In the genomic region with DNA sequence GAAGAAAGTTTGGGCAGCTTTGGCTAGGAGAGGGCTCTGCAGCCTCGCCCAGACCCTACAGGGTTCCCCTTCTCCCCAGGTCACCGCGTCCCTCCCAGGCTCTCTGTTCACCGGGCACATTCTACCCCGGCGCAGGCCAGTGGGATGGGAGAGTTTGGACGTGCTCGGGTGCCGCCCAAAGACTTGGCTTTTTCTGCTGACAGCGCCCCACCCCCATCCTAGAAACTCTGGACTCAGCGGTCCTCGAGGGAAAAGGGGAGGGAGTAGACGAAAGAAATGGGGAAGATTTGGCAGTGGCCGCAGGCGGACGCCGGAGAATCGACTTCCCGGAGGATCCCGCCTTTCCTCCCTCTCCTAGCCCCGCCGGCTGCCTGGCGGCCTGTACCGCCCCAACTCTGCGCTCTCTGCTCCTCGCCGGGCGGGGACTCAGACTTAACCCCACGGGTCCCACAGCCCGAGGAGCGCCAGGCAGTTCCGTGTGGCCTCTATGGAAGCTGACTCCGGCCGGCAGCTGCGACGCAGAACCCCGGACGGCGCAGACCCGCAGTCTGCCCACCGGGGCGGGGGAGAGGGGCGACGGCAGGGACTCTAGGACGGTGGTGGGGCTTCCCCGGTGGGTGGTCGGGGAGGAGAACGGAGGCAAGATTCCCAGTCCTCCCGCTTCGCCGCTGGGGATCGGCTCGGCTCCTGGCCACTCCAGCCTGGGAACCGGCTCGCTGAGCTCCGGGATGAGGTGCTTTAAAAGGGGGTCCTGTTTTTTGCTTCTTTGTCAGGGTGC, we compare ENCODE assay signal across 8 cellular contexts. TPM values are rescaled to one million over a fixed set of nuclear protein-coding genes. Genes with fewer than 3 reads are reported as not detected.
DNase-seq lines count a peak whose midpoint lies in the region; ATAC-seq and TF ChIP-seq lines count a peak whose summit lies in the region.

No MANE protein-coding gene starts in this region.

- no peak overlapping the region for H3K18ac ChIP-seq in IMR-90 (ENCODE audit: low read depth, low read length)

- H4K8ac ChIP-seq in IMR-90 (ENCODE audit: low read depth in 2 of 2, low read length in 2 of 2) = no peak overlapping the region

- no peak overlapping the region for H2BK15ac ChIP-seq in IMR-90 (ENCODE audit: low read depth, low read length)

- no peak overlapping the region for H2BK120ac ChIP-seq in IMR-90 (ENCODE audit: low read depth, low read length)

- CTCF ChIA-PET in IMR-90 (lab: Yijun Ruan, JAX) = no interaction called here

- TF ChIP-seq POLR2A in IMR-90 (IDR thresholded peaks at IDR 0.05; ENCODE audit: low read depth, low read length) (no peak), spleen (IDR thresholded peaks at IDR 0.05) (no peak)

- H3K23ac ChIP-seq in IMR-90 (ENCODE audit: low read depth, low read length) = no peak overlapping the region

- no peak overlapping the region for H3K9ac ChIP-seq in IMR-90 (ENCODE audit: low read depth, low read length)
- H3K9ac ChIP-seq in iPS-18a (ENCODE audit: low read length) = no peak overlapping the region
- H3K9ac ChIP-seq in Karpas-422 (ENCODE audit: low read length) = no peak overlapping the region

- dilution Hi-C loops in IMR-90 (cut with HindIII; ENCODE audit: low sequenced_read_pairs, unreplicated experiment) = no loop called here

- H3K9me3 ChIP-seq in BE2C = peaks cover 3% of the 10 kb centered on the region; the same call in 1 of the 2 replicates
- peaks cover 21% of the 10 kb centered on the region for H3K9me3 ChIP-seq in IMR-90 (ENCODE audit: control insufficient read depth, insufficient read depth, low read length)
- H3K9me3 ChIP-seq in iPS-18a (ENCODE audit: control insufficient read depth, low read depth, low read length) = no peaks in the 10 kb centered on the region
- no peaks in the 10 kb centered on the region for H3K9me3 ChIP-seq in spleen
- no peaks in the 10 kb centered on the region for H3K9me3 ChIP-seq in Karpas-422 (ENCODE audit: low read length)

- peak overlapping the region; percentile 38 for H2AK9ac ChIP-seq in IMR-90 (replicated peaks; ENCODE audit: low read depth, low read length, poor library complexity)

- in situ Hi-C loops in IMR-90 (cut with MboI; ENCODE audit: low sequenced_read_pairs) = no loop called here

- 4% methylated on average over 12 of the region's 56 CpGs; no CpG with 5 or more reads in 1 of the 2 experiments for whole genome bisulfite sequencing in IMR-90 (ENCODE audit: extremely low coverage in 2 of 2, insufficient read length in 1 of 2), 2 experiments
- WGBS in spleen, 5 donors = 3 to 7% (median 4%) methylated on average over 35 to 56 of the region's 56 CpGs

- H3K36me3 ChIP-seq in BE2C (no peaks in the 10 kb centered on the region), IMR-90 (ENCODE audit: control insufficient read depth, insufficient read depth, low read length) (no peaks in the 10 kb centered on the region), iPS-18a (ENCODE audit: control insufficient read depth, low read depth, low read length) (no peaks in the 10 kb centered on the region), spleen (no peaks in the 10 kb centered on the region), Karpas-422 (ENCODE audit: insufficient read depth, low read length) (no peaks in the 10 kb centered on the region)

- intact Hi-C loops in IMR-90 (cut with micrococcal nuclease) (no loop called here), spleen (cut with DNase I; ENCODE audit: low total_unique reads) (no loop called here)

- no peak overlapping the region for H2BK5ac ChIP-seq in IMR-90 (ENCODE audit: low read depth, low read length, poor library complexity, severe bottlenecking)

- H3K9me1 ChIP-seq in IMR-90 (ENCODE audit: insufficient read depth, low read length) = no peaks in the 10 kb centered on the region

- H3K9me2 ChIP-seq in Karpas-422 (replicated peaks; ENCODE audit: insufficient read depth, low read length) = no peaks in the 10 kb centered on the region

- no peak for TF ChIP-seq RAD21 in IMR-90 (IDR thresholded peaks at IDR 0.05; ENCODE audit: low read length)

- H3K27ac ChIP-seq in IMR-90 (ENCODE audit: insufficient read depth, low read length) = no peak overlapping the region
- no peak overlapping the region for H3K27ac ChIP-seq in iPS-18a (ENCODE audit: low read length)
- no peak overlapping the region for H3K27ac ChIP-seq in spleen
- no peak overlapping the region for H3K27ac ChIP-seq in Karpas-422 (ENCODE audit: low read length)

- H4K20me1 ChIP-seq in IMR-90 (ENCODE audit: insufficient read depth, low read length) (no peaks in the 10 kb centered on the region; the same call in 1 of the 2 replicates), Karpas-422 (ENCODE audit: insufficient read depth, low read depth, low read length) (no peaks in the 10 kb centered on the region)

- H2AK5ac ChIP-seq in IMR-90 (ENCODE audit: low read depth, low read length) = no peak overlapping the region

- no peaks in the 10 kb centered on the region for H3K79me1 ChIP-seq in IMR-90 (ENCODE audit: low read depth in 1 of 2, low read length in 2 of 2)

- no TSS peak for BruUV-seq in IMR-90 (replicated peaks; lab: Mats Ljungman, UMichigan)

- no peak overlapping the region for H4K91ac ChIP-seq in IMR-90 (ENCODE audit: insufficient read depth, low read depth, low read length)

- no peak overlapping the region for H2BK20ac ChIP-seq in IMR-90 (ENCODE audit: low read depth, low read length)

- H3K79me2 ChIP-seq in Karpas-422 (ENCODE audit: low read length) = no peaks in the 10 kb centered on the region

- H3K4me1 ChIP-seq in BE2C (no peaks in the 10 kb centered on the region; the same call in 1 of the 2 replicates), IMR-90 (ENCODE audit: control insufficient read depth, insufficient read depth, low read length) (peaks cover 6% of the 10 kb centered on the region; the same call in 1 of the 2 replicates), iPS-18a (ENCODE audit: control insufficient read depth, low read depth, low read length) (peaks cover 15% of the 10 kb centered on the region), spleen (peaks cover 28 to 80% (median 50%) of the 10 kb centered on the region in 6 donors), Karpas-422 (ENCODE audit: low read length) (peaks cover 9% of the 10 kb centered on the region; the same call in 1 of the 2 replicates)

- TF ChIP-seq CTCF in BE2C (IDR thresholded peaks at IDR 0.05; ENCODE audit: low read depth, low read length) (no peak), IMR-90 (conservative IDR thresholded peaks at IDR 0.05; ENCODE audit: low read depth, low read length) (no peak), spleen (IDR thresholded peaks at IDR 0.05 in 8 of 11, conservative IDR thresholded peaks at IDR 0.05 in 3 of 11) (no peak)

- H3K14ac ChIP-seq in IMR-90 (replicated peaks; ENCODE audit: low read depth, low read length) = no peak overlapping the region

- POLR2A ChIA-PET in IMR-90 (lab: Charles Lee; ENCODE audit: unreplicated experiment) = no interaction called here

- H4K5ac ChIP-seq in IMR-90 (ENCODE audit: low read depth, low read length) = no peak overlapping the region

- H3K27me3 ChIP-seq in BE2C (no peaks in the 10 kb centered on the region), IMR-90 (ENCODE audit: control insufficient read depth, insufficient read depth, low read length) (peaks cover 96% of the 10 kb centered on the region), iPS-18a (ENCODE audit: control insufficient read depth, insufficient read depth, low read length) (peaks cover 98% of the 10 kb centered on the region), spleen (replicated peaks in 1 of 7) (peaks cover 4 to 100% (median 100%) of the 10 kb centered on the region in 7 donors), Karpas-422 (ENCODE audit: low read length) (no peaks in the 10 kb centered on the region)

- ATAC-seq in IMR-90 (ENCODE audit: low read depth) (peak; percentile 7), GM19463 (IDR thresholded peaks at IDR 0.05; ENCODE audit: unreplicated experiment) (no peak), GM18870 (IDR thresholded peaks at IDR 0.05; ENCODE audit: unreplicated experiment) (no peak)

- H2AFZ ChIP-seq in IMR-90 (replicated peaks; ENCODE audit: low read length, poor library complexity) (peak overlapping the region; percentile 71), Karpas-422 (ENCODE audit: low read length) (no peak overlapping the region)

- peak overlapping the region; percentile 66 for H3K4me3 ChIP-seq in BE2C (ENCODE audit: low read depth, low read length)
- peak overlapping the region; percentile 2; the same call in 1 of the 2 replicates for H3K4me3 ChIP-seq in IMR-90 (ENCODE audit: insufficient read depth, low read depth, low read length)
- peak overlapping the region; percentile 68 for H3K4me3 ChIP-seq in iPS-18a (ENCODE audit: low read length)
- H3K4me3 ChIP-seq in spleen = peak overlapping the region in 7 of 8 donors; percentile 35 to 72 (median 48)
- H3K4me3 ChIP-seq in Karpas-422 (ENCODE audit: low read length) = no peak overlapping the region

- DNase-seq in BE2C = peak; percentile 40
- no peak for DNase-seq in IMR-90
- peak; percentile 61 for DNase-seq in astrocyte of the hippocampus (ENCODE audit: low read depth, low spot score)
- DNase-seq in spleen = no peak
- no peak for DNase-seq in Karpas-422

- H3K4ac ChIP-seq in IMR-90 (ENCODE audit: low read depth, low read length) = no peak overlapping the region

- H3K4me2 ChIP-seq in IMR-90 (ENCODE audit: low read depth, low read length) (peak overlapping the region; percentile 59; the same call in 1 of the 2 replicates), Karpas-422 (ENCODE audit: low read depth, low read length, poor library complexity, severe bottlenecking) (no peak overlapping the region)

- H3K56ac ChIP-seq in IMR-90 (ENCODE audit: extremely low read depth, insufficient read depth, low read length) = no peak overlapping the region

TF ChIP-seq in IMR-90, 13 proteins besides CTCF, POLR2A, EP300 and RAD21 (continues in another document):
- TF ChIP-seq, protein P1, sequence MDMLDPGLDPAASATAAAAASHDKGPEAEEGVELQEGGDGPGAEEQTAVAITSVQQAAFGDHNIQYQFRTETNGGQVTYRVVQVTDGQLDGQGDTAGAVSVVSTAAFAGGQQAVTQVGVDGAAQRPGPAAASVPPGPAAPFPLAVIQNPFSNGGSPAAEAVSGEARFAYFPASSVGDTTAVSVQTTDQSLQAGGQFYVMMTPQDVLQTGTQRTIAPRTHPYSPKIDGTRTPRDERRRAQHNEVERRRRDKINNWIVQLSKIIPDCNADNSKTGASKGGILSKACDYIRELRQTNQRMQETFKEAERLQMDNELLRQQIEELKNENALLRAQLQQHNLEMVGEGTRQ (IDR thresholded peaks at IDR 0.05; ENCODE audit: low read depth, low read length) = no peak
- TF ChIP-seq NFE2L2 (IDR thresholded peaks at IDR 0.05; ENCODE audit: low read depth, low read length) = no peak
- TF ChIP-seq BHLHE40 (IDR thresholded peaks at IDR 0.05; ENCODE audit: low read depth, low read length) = no peak
- no peak for TF ChIP-seq RFX5 (IDR thresholded peaks at IDR 0.05; ENCODE audit: low read depth, low read length)

RNA-seq across cellular contexts. Expression of a gene that starts 0.9 kb away (rescaled TPM):
- not detected for polyA plus RNA-seq in BE2C (2012; ENCODE audit: insufficient read depth, insufficient read length, low read depth)
- not detected in 2 replicates for total RNA-seq in IMR-90 (2012; rRNA removed)
- polyA plus RNA-seq in IMR-90 (2012; rRNA removed) = not detected in 2 replicates
- polyA plus RNA-seq in IMR-90 (2012; cell fraction: cytosol; rRNA removed) = not detected in 2 replicates
- not detected in 2 replicates for polyA plus RNA-seq in IMR-90 (2012; cell fraction: nucleus; rRNA removed; ENCODE audit: low replicate concordance)
- under 1 TPM in 1 of 7 donors, not detected in 6; 0.20 TPM for total RNA-seq in spleen
- under 1 TPM in 2 of 3 donors, not detected in 1; 0.03 TPM for polyA plus RNA-seq in spleen
- not detected in 2 replicates for total RNA-seq in Karpas-422 (2014; rRNA removed; shearing (Covaris generic); ENCODE audit: low replicate concordance)

Comparison
In these comparisons a context has a peak if more than half of its experiments do, and no peak if none do; other contexts are left out.
1. DNase-seq: peak in BE2C (single experiment) and astrocyte of the hippocampus (single experiment); none in IMR-90 (single experiment), spleen (single experiment) and Karpas-422 (single experiment).